Comparison of ENCODE assay signal across 1 cellular context in the genomic region with DNA sequence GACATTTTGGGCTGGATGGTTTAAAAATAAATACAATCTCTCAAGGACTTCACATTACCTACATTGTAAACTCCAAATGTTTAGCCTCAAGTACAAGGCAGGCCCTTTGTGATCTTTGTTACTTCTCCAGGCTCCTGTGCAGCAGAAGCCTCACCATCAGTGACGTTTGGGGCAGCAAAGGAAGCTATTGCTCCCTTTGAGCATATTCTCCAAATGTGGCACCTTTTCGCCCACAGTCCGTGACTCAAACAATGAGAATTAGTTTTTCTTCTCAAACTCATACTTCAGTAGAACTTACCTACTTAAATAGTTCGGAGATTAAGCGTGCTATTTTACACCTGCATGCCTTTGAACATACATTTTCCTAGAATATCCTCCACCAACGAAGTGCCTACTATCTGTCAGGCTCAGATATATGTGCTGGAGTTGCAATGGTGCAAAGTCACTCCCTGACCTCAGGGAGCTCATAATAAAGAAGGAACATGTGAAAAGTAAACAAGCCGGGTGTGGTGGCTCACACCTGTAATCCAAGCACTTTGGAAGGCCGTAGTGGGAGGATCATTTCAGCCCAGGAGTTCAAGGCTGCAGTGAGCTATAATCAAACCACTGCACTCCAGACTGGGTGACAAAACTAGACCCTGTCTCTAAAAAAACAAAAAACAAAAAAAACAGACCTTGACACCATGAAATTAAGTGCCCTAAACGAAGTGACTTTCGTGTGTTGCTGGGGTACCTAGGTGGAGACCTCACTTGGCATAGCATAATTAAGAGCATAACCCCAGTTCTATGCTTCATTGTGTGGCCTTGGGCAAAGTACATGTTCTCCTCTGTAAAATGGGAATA.
TF ChIP-seq lines count a peak whose summit lies in the region.

No MANE protein-coding gene starts in this region.

TF ChIP-seq in IMR-90, 13 proteins besides CTCF, POLR2A, EP300 and RAD21:
- TF ChIP-seq SMC3 (IDR thresholded peaks at IDR 0.05; ENCODE audit: low read depth, low read length) (no peak), MAZ (IDR thresholded peaks at IDR 0.05; ENCODE audit: borderline replicate concordance, low read depth, low read length) (no peak), BHLHE40 (IDR thresholded peaks at IDR 0.05; ENCODE audit: low read depth, low read length) (no peak), MXI1 (IDR thresholded peaks at IDR 0.05; ENCODE audit: borderline replicate concordance, low read depth, low read length) (no peak)
- TF ChIP-seq, protein P1, sequence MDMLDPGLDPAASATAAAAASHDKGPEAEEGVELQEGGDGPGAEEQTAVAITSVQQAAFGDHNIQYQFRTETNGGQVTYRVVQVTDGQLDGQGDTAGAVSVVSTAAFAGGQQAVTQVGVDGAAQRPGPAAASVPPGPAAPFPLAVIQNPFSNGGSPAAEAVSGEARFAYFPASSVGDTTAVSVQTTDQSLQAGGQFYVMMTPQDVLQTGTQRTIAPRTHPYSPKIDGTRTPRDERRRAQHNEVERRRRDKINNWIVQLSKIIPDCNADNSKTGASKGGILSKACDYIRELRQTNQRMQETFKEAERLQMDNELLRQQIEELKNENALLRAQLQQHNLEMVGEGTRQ (IDR thresholded peaks at IDR 0.05; ENCODE audit: low read depth, low read length): no peak
- TF ChIP-seq, protein P2, sequence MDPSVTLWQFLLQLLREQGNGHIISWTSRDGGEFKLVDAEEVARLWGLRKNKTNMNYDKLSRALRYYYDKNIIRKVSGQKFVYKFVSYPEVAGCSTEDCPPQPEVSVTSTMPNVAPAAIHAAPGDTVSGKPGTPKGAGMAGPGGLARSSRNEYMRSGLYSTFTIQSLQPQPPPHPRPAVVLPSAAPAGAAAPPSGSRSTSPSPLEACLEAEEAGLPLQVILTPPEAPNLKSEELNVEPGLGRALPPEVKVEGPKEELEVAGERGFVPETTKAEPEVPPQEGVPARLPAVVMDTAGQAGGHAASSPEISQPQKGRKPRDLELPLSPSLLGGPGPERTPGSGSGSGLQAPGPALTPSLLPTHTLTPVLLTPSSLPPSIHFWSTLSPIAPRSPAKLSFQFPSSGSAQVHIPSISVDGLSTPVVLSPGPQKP (IDR thresholded peaks at IDR 0.05; ENCODE audit: borderline replicate concordance, low read depth, low read length): no peak
